ENCODE assay signal across 27 cellular contexts in genomic region chr15:88813960-88814359, GRCh38. TPM values are rescaled to one million over a fixed set of nuclear protein-coding genes. Genes with fewer than 3 reads are reported as not detected.
"Had no signal": no experiment of that assay in that cellular context is flagged by ENCODE, and none has a peak within 500 bp of the region (broad histone marks: within the 10 kb centered on the region; RNA-seq: fewer than 3 reads in every experiment).

No MANE protein-coding gene starts in this region.

- H3K36me3 ChIP-seq: colonic mucosa, esophagus muscularis mucosa, gastroesophageal sphincter, heart right ventricle, left lung, lower lobe of right lung had no signal

- FAIRE-seq: endometrium, endothelial cell of umbilical vein, frontal cortex, islet of Langerhans, keratinocyte had no signal

- H3K4me1 ChIP-seq: colonic mucosa, esophagus muscularis mucosa, foreskin keratinocyte, gastroesophageal sphincter, heart right ventricle, left lung, lower lobe of right lung had no signal

- H3K27me3 ChIP-seq: colonic mucosa had no signal

- H3K4me1 Mint-ChIP-seq: mesothelial cell of epicardium had no signal

- H3K36me3 Mint-ChIP-seq: mesothelial cell of epicardium had no signal

- H3K9me3 ChIP-seq: colonic mucosa, esophagus muscularis mucosa, gastroesophageal sphincter, heart right ventricle, left lung, lower lobe of right lung, mucosa of descending colon had no signal

- H3K4me3 Mint-ChIP-seq: dendritic cell treated with granulocyte-macrophage colony-stimulating factor and Interleukin-4, amounts not matched to agents 40 ng/mL and 50 ng/mL, for 4 days; effector memory CD8-positive, alpha-beta T cell; endodermal cell; mesothelial cell of epicardium had no signal

- H3K27ac Mint-ChIP-seq: dendritic cell treated with granulocyte-macrophage colony-stimulating factor and Interleukin-4, amounts not matched to agents 40 ng/mL and 50 ng/mL, for 4 days; effector memory CD8-positive, alpha-beta T cell; endodermal cell; mesothelial cell of epicardium had no signal

- H3K9me3 Mint-ChIP-seq: dendritic cell treated with granulocyte-macrophage colony-stimulating factor and Interleukin-4, amounts not matched to agents 40 ng/mL and 50 ng/mL, for 4 days; effector memory CD8-positive, alpha-beta T cell; endodermal cell; mesothelial cell of epicardium had no signal

- H3K4me3 ChIP-seq: colonic mucosa, esophagus muscularis mucosa, gastroesophageal sphincter, heart right ventricle, left lung, lower lobe of right lung, mucosa of descending colon had no signal

- H3K27ac ChIP-seq: colonic mucosa, esophagus muscularis mucosa, foreskin keratinocyte, gastroesophageal sphincter, heart right ventricle, left lung, lower lobe of right lung had no signal

- ATAC-seq: effector memory CD8-positive, alpha-beta T cell; foreskin keratinocyte; gastroesophageal sphincter; heart right ventricle; left cardiac atrium; left lung; left ventricle myocardium superior; lower lobe of right lung; mucosa of descending colon had no signal

- DNase-seq: colonic mucosa; cortex of kidney; effector CD8-positive, alpha-beta T cell; effector memory CD8-positive, alpha-beta T cell; endodermal cell; foreskin keratinocyte; heart right ventricle; hippocampal formation; left cardiac atrium; left lung; left ventricle myocardium superior; lower lobe of right lung; mesenchymal stem cell; mucosa of descending colon had no signal

RNA-seq across cellular contexts. Expression of gene ACAN, which starts 10.7 kb away (rescaled TPM):
- total RNA-seq: dermis microvascular lymphatic vessel endothelial cell, endothelial cell of umbilical vein, epithelial cell of proximal tubule, fibroblast of villous mesenchyme, foreskin keratinocyte, lung microvascular endothelial cell had no signal
- polyA plus RNA-seq: endothelial cell of umbilical vein, keratinocyte had no signal
